Comparison of ENCODE assay signal across 19 cellular contexts in the genomic region with DNA sequence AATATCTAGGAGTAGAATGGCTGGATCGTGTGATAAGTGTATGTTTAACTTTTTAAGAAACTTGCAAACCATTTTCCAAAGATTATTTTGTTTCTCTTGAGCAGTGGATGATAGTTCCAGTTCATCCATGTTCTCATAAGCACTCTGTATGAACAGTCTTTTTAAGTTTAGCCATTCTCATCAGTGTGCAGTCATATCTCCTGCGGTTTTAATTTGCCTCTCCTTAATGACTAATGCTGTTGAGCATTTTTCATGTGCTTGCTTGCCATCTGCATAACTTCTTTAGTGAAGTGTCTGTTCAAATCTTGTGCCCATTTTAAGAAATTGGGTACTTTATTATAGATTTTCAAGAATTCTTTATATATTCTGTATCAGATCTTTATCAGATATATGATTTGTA. TPM values are rescaled to one million over a fixed set of nuclear protein-coding genes. Genes with fewer than 3 reads are reported as not detected.
DNase-seq lines count a peak whose midpoint lies in the region; ATAC-seq, FAIRE-seq and TF ChIP-seq lines count a peak whose summit lies in the region.
"Had no signal": no experiment of that assay in that cellular context is flagged by ENCODE, and none has a peak within 500 bp of the region (broad histone marks: within the 10 kb centered on the region; RNA-seq: fewer than 3 reads in every experiment).

No MANE protein-coding gene starts in this region.

- no peak overlapping the region for H3K27ac Mint-ChIP-seq in naive thymus-derived CD4-positive, alpha-beta T cell
- H3K27ac Mint-ChIP-seq: natural killer cell treated with Interleukin-12 subunit alpha and Interleukin-12 subunit beta and Interleukin-15 and Interleukin-18, amount 100 ng/mL, for 72 hours had no signal

- ATAC-seq in left lung (peak; percentile 44), GM21381 (IDR thresholded peaks at IDR 0.05; ENCODE audit: unreplicated experiment) (no peak)
- ATAC-seq in naive thymus-derived CD4-positive, alpha-beta T cell = no peak
- ATAC-seq: natural killer cell treated with Interleukin-12 subunit alpha and Interleukin-12 subunit beta and Interleukin-15 and Interleukin-18, amount 100 ng/mL, for 72 hours had no signal

- POLR2A ChIA-PET in naive thymus-derived CD4-positive, alpha-beta T cell (lab: Charles Lee) = no interaction called here

- intact Hi-C loops in left lung (cut with DNase I) = no loop called here
- intact Hi-C loops in naive thymus-derived CD4-positive, alpha-beta T cell (cut with micrococcal nuclease) = no loop called here

- no peak overlapping the region for H3K4me3 ChIP-seq in bronchial epithelial cell (ENCODE audit: low read depth, low read length)
- no peak overlapping the region for H3K4me3 ChIP-seq in left lung
- no peak overlapping the region for H3K4me3 ChIP-seq in naive thymus-derived CD4-positive, alpha-beta T cell (ENCODE audit: low read length)
- H3K4me3 ChIP-seq: BLaER1, lung, PC-9 had no signal

- no peaks in the 10 kb centered on the region for H3K36me3 ChIP-seq in bronchial epithelial cell (ENCODE audit: control insufficient read depth, insufficient read depth, low read length)
- no peaks in the 10 kb centered on the region for H3K36me3 ChIP-seq in left lung
- no peaks in the 10 kb centered on the region for H3K36me3 ChIP-seq in naive thymus-derived CD4-positive, alpha-beta T cell (ENCODE audit: control insufficient read depth in 2 of 3, insufficient read depth in 3 of 3, low read length in 3 of 3)
- H3K36me3 ChIP-seq: BLaER1 had no signal

- DNase-seq in EH (ENCODE audit: low read depth) (peak; percentile 75), NCI-H226 (peak; percentile 46), bronchial epithelial cell (ENCODE audit: low read depth) (peak; percentile 94), left lung (no peak), T-helper 2 cell (no peak), hypothalamus (lab: John Stamatoyannopoulos, UW) (no peak)
- DNase-seq in naive thymus-derived CD4-positive, alpha-beta T cell = no peak
- DNase-seq: activated effector memory CD4-positive, alpha-beta T cell treated with Interleukin-2 at 50 U/mL for 16 hours; aorta; MV-4-11; NCI-H2081; NCI-H526; PC-9; SW 1271 had no signal

- peaks cover 5 to 41% (median 26%) of the 10 kb centered on the region in 5 donors for H3K27me3 Mint-ChIP-seq in naive thymus-derived CD4-positive, alpha-beta T cell

- H3K4me1 ChIP-seq in left lung = no peaks in the 10 kb centered on the region
- H3K4me1 ChIP-seq in naive thymus-derived CD4-positive, alpha-beta T cell (ENCODE audit: control insufficient read depth in 2 of 2, insufficient read depth in 2 of 2, low read length in 2 of 2) = no peaks in the 10 kb centered on the region

- no peak for TF ChIP-seq CTCF in bronchial epithelial cell (IDR thresholded peaks at IDR 0.05; ENCODE audit: insufficient read depth, low read length, severe bottlenecking)
- TF ChIP-seq CTCF in left lung (IDR thresholded peaks at IDR 0.05) = no peak

- no peaks in the 10 kb centered on the region for H3K36me3 Mint-ChIP-seq in naive thymus-derived CD4-positive, alpha-beta T cell
- H3K36me3 Mint-ChIP-seq: natural killer cell treated with Interleukin-12 subunit alpha and Interleukin-12 subunit beta and Interleukin-15 and Interleukin-18, amount 100 ng/mL, for 72 hours had no signal

- no peaks in the 10 kb centered on the region for H3K27me3 ChIP-seq in bronchial epithelial cell (ENCODE audit: control insufficient read depth, insufficient read depth, low read length)
- H3K27me3 ChIP-seq in left lung = no peaks in the 10 kb centered on the region
- no peaks in the 10 kb centered on the region for H3K27me3 ChIP-seq in naive thymus-derived CD4-positive, alpha-beta T cell (ENCODE audit: control insufficient read depth in 2 of 2, insufficient read depth in 2 of 2, low read length in 2 of 2)
- H3K27me3 ChIP-seq: BLaER1 had no signal

- peaks cover 0 to 3% (median 0%) of the 10 kb centered on the region in 11 donors for H3K9me3 Mint-ChIP-seq in naive thymus-derived CD4-positive, alpha-beta T cell
- H3K9me3 Mint-ChIP-seq: natural killer cell treated with Interleukin-12 subunit alpha and Interleukin-12 subunit beta and Interleukin-15 and Interleukin-18, amount 100 ng/mL, for 72 hours had no signal

- no peak for FAIRE-seq in bronchial epithelial cell (lab: Jason Lieb, UNC)
- FAIRE-seq: H1 had no signal

- H3K27ac ChIP-seq in left lung = no peak overlapping the region
- no peak overlapping the region for H3K27ac ChIP-seq in naive thymus-derived CD4-positive, alpha-beta T cell (ENCODE audit: low read depth, low read length)
- H3K27ac ChIP-seq: BLaER1, PC-9 had no signal

- H3K4me3 Mint-ChIP-seq in naive thymus-derived CD4-positive, alpha-beta T cell = no peak overlapping the region
- H3K4me3 Mint-ChIP-seq: natural killer cell treated with Interleukin-12 subunit alpha and Interleukin-12 subunit beta and Interleukin-15 and Interleukin-18, amount 100 ng/mL, for 72 hours had no signal

- peaks cover 0 to 6% (median 3%) of the 10 kb centered on the region in 7 donors for H3K4me1 Mint-ChIP-seq in naive thymus-derived CD4-positive, alpha-beta T cell

- CTCF ChIA-PET in naive thymus-derived CD4-positive, alpha-beta T cell (lab: Charles Lee) = no interaction called here

- no peaks in the 10 kb centered on the region for H3K9me3 ChIP-seq in left lung
- H3K9me3 ChIP-seq in naive thymus-derived CD4-positive, alpha-beta T cell (ENCODE audit: control insufficient read depth in 2 of 3, low read length in 3 of 3) = no peaks in the 10 kb centered on the region
- H3K9me3 ChIP-seq: BLaER1 had no signal

RNA-seq across cellular contexts. Expression of a gene that starts 58.6 kb away (rescaled TPM):
- total RNA-seq in bronchial epithelial cell (4.5 and 5.5 TPM in 2 replicates), left lung (10 to 100 TPM; 10.9 to 24.5 TPM)
- under 1 TPM in 2 of 5 experiments, not detected in 3; 0.08 to 0.20 TPM for total RNA-seq in naive thymus-derived CD4-positive, alpha-beta T cell
- not detected for polyA plus RNA-seq in naive thymus-derived CD4-positive, alpha-beta T cell
- total RNA-seq: natural killer cell treated with Interleukin-12 subunit alpha and Interleukin-12 subunit beta and Interleukin-15 and Interleukin-18, amount 100 ng/mL, for 72 hours had no signal

Comparison
In these comparisons a context has a peak if more than half of its experiments do, and no peak if none do; other contexts are left out.
1. DNase-seq: peak in EH (single experiment), NCI-H226 (single experiment) and bronchial epithelial cell (single experiment); none in left lung (0 of 2), naive thymus-derived CD4-positive, alpha-beta T cell (0 of 9), T-helper 2 cell (0 of 5) and hypothalamus (0 of 51).